ENCODE assay signal across 18 cellular contexts in genomic region chr3:78402720-78403119, GRCh38.
A peak's percentile ranks its signal among the peaks of the same experiment; 100 is the strongest.
DNase-seq lines count a peak whose midpoint lies in the region; ATAC-seq and TF ChIP-seq lines count a peak whose summit lies in the region.
"Had no signal": no experiment of that assay in that cellular context is flagged by ENCODE, and none has a peak within 500 bp of the region (broad histone marks: within the 10 kb centered on the region; RNA-seq: fewer than 3 reads in every experiment).

No MANE protein-coding gene starts in this region.

- H3K4me1 ChIP-seq in upper lobe of right lung: no peaks in the 10 kb centered on the region
- H3K4me1 ChIP-seq: SJCRH30 had no signal

- ATAC-seq in esophagus mucosa (peak; percentile 99), upper lobe of right lung (peak; percentile 75)
- ATAC-seq: K562, Panc1 had no signal

- H3K27me3 ChIP-seq in upper lobe of right lung: no peaks in the 10 kb centered on the region
- H3K27me3 ChIP-seq: SJCRH30 had no signal

- peak; percentile 1 for DNase-seq in NCI-H748 (lab: John Stamatoyannopoulos, UW; ENCODE audit: unreplicated experiment)
- no peak for DNase-seq in NCI-H748 treated with DMSO at 0.1 percent for 48 hours (lab: John Stamatoyannopoulos, UW)
- peak; percentile 1 for DNase-seq in RPMI7951 (ENCODE audit: low read depth)
- no peak for DNase-seq in upper lobe of right lung
- DNase-seq in activated T-cell treated with anti-CD3 and anti-CD28 coated beads, Interleukin-2, amount 50 U/mL, for 1 hour: no peak
- no peak for DNase-seq in retina
- DNase-seq in GF-D8 (lab: John Stamatoyannopoulos, UW): no peak
- DNase-seq: EL, H7, MM.1S, NCI-H1048, NCI-H146, NCI-H2081, NCI-H82, SJCRH30 had no signal

- no peak overlapping the region for H3K4me3 ChIP-seq in upper lobe of right lung
- H3K4me3 ChIP-seq: K562, SJCRH30 had no signal

- no peaks in the 10 kb centered on the region for H3K9me3 ChIP-seq in upper lobe of right lung
- H3K9me3 ChIP-seq: SJCRH30 had no signal

- no peak overlapping the region for H3K27ac ChIP-seq in upper lobe of right lung
- H3K27ac ChIP-seq: SJCRH30 had no signal

- TF ChIP-seq CTCF in upper lobe of right lung (IDR thresholded peaks at IDR 0.05): no peak

- H3K36me3 ChIP-seq in upper lobe of right lung: no peaks in the 10 kb centered on the region
- H3K36me3 ChIP-seq: SJCRH30 had no signal

- intact Hi-C loops in upper lobe of right lung (cut with DNase I): no loop called here

Comparison
In these comparisons a context has a peak if more than half of its experiments do, and no peak if none do; other contexts are left out.
1. DNase-seq: peak in NCI-H748 (single experiment) and RPMI7951 (single experiment); none in NCI-H748 treated with DMSO at 0.1 percent for 48 hours (single experiment), upper lobe of right lung (single experiment), activated T-cell treated with anti-CD3 and anti-CD28 coated beads, Interleukin-2, amount 50 U/mL, for 1 hour (single experiment), retina (single experiment) and GF-D8 (single experiment).